In the genomic region with DNA sequence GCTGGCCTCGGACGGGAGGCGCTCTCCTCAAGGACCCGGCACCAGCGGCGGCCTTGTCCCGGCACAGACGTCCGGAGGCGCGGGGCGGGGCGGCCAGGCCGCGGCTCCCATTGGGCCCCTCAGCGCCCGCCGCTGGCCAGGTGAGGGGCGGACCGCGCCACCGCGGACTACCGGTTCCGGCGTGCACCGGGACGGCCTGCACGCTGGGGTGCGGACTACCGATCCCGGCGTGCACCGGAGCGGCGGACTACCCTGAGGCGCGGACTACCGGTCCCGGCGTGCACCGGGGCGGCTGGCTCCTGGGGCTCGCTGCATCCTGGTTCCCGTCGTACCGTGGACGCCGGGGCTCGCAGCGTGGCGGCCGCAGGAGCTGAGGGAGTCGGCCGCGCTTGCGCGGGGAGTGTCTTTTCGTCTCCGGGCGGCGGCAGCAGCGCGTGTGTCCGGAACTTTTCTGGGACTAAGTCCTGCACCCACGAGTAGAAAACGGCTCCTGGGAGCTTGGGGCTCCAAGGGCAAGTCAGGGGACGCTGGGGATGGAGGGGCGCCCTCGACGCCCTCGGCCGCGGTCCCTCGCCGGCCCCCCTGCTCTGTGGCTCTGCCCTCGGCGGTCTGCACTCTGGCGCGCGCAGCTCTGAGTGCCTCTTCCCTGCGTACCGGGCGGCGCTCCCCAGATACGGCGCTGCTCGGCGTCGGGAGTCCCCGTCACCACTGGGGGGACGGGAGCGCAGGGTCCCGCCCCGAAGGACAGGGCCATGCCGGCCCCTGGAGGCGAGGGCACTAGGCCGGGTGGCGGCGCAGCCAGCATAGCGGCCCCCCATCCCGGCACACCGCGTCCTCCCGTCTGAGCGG, we compare ENCODE assay signal across 1 cellular context.
TF ChIP-seq lines count a peak whose summit lies in the region.

A gene (minus strand): TSS at position 86 of the 849 bp plus-strand sequence. CDS start 206 bp downstream, outside the sequence.

TF ChIP-seq in HepG2, 621 proteins besides CTCF, POLR2A, EP300 and RAD21 (continued from another document and continues in another):
- TF ChIP-seq, protein P1, sequence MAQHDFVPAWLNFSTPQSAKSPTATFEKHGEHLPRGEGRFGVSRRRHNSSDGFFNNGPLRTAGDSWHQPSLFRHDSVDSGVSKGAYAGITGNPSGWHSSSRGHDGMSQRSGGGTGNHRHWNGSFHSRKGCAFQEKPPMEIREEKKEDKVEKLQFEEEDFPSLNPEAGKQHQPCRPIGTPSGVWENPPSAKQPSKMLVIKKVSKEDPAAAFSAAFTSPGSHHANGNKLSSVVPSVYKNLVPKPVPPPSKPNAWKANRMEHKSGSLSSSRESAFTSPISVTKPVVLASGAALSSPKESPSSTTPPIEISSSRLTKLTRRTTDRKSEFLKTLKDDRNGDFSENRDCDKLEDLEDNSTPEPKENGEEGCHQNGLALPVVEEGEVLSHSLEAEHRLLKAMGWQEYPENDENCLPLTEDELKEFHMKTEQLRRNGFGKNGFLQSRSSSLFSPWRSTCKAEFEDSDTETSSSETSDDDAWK (CRISPR knock-in tag; IDR thresholded peaks at IDR 0.05): no peak
- TF ChIP-seq BORCS8-MEF2B (CRISPR knock-in tag; IDR thresholded peaks at IDR 0.05) (peak; percentile 78), ASH2L (IDR thresholded peaks at IDR 0.05; ENCODE audit: insufficient read length, low read depth, low read length) (peak; percentile 51), ZKSCAN5 (CRISPR knock-in tag; IDR thresholded peaks at IDR 0.05) (no peak), PHF5A (CRISPR knock-in tag; IDR thresholded peaks at IDR 0.05; ENCODE audit: low read depth, unreplicated experiment) (peak; percentile 30), KLF16 (CRISPR knock-in tag; IDR thresholded peaks at IDR 0.05) (peak in 1 of 2 experiments; percentile 61; a peak in 2 of 4 replicates), ZMAT3 (CRISPR knock-in tag; conservative IDR thresholded peaks at IDR 0.05) (0 out of 2 replicates have a peak, but pooled peaks have one; percentile 16), IRX3 (CRISPR knock-in tag; IDR thresholded peaks at IDR 0.05; ENCODE audit: borderline replicate concordance, low read depth) (no peak), ZSCAN21 (CRISPR knock-in tag; IDR thresholded peaks at IDR 0.05; ENCODE audit: borderline replicate concordance) (peak; percentile 17; the same call in 1 of the 2 replicates), SAP130 (CRISPR knock-in tag; IDR thresholded peaks at IDR 0.05; ENCODE audit: low read depth) (peak; percentile 93), IKZF4 (CRISPR knock-in tag; IDR thresholded peaks at IDR 0.05; ENCODE audit: borderline replicate concordance, low read depth, not compliant biosample characterization) (peak; percentile 45), KDM3A (CRISPR knock-in tag; IDR thresholded peaks at IDR 0.05; ENCODE audit: low read depth) (no peak; the same call in 1 of the 2 replicates), FOSL2 (CRISPR knock-in tag; IDR thresholded peaks at IDR 0.05) (peak; percentile 36; the same call in 1 of the 2 replicates), ZC3H13 (CRISPR knock-in tag; IDR thresholded peaks at IDR 0.05) (no peak), HMGA1 (CRISPR knock-in tag; conservative IDR thresholded peaks at IDR 0.05) (no peak), MIER3 (CRISPR knock-in tag; IDR thresholded peaks at IDR 0.05; ENCODE audit: borderline replicate concordance) (peak; percentile 47; the same call in 1 of the 2 replicates), THYN1 (CRISPR knock-in tag; IDR thresholded peaks at IDR 0.05; ENCODE audit: borderline replicate concordance, low read depth) (no peak), ARHGAP35 (CRISPR knock-in tag; IDR thresholded peaks at IDR 0.05; ENCODE audit: borderline replicate concordance) (no peak), AGO2 (optimal IDR thresholded peaks at IDR 0.05; ENCODE audit: low read depth, low read length) (peak; percentile 67), ZNF343 (CRISPR knock-in tag; IDR thresholded peaks at IDR 0.05) (no peak), KDM5B (CRISPR knock-in tag; IDR thresholded peaks at IDR 0.05; ENCODE audit: borderline replicate concordance) (peak; percentile 43), POLR2AphosphoS2 (IDR thresholded peaks at IDR 0.05; ENCODE audit: low read depth, low read length) (no peak), HCFC1 (IDR thresholded peaks at IDR 0.05; ENCODE audit: low read depth, low read length) (peak; percentile 95), GFI1 (CRISPR knock-in tag; IDR thresholded peaks at IDR 0.05; ENCODE audit: borderline replicate concordance) (peak; percentile 52; the same call in 1 of the 2 replicates)
- TF ChIP-seq, protein P2, sequence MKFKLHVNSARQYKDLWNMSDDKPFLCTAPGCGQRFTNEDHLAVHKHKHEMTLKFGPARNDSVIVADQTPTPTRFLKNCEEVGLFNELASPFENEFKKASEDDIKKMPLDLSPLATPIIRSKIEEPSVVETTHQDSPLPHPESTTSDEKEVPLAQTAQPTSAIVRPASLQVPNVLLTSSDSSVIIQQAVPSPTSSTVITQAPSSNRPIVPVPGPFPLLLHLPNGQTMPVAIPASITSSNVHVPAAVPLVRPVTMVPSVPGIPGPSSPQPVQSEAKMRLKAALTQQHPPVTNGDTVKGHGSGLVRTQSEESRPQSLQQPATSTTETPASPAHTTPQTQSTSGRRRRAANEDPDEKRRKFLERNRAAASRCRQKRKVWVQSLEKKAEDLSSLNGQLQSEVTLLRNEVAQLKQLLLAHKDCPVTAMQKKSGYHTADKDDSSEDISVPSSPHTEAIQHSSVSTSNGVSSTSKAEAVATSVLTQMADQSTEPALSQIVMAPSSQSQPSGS (CRISPR knock-in tag; IDR thresholded peaks at IDR 0.05): peak; percentile 56; the same call in 1 of the 2 replicates
- TF ChIP-seq, protein P3, sequence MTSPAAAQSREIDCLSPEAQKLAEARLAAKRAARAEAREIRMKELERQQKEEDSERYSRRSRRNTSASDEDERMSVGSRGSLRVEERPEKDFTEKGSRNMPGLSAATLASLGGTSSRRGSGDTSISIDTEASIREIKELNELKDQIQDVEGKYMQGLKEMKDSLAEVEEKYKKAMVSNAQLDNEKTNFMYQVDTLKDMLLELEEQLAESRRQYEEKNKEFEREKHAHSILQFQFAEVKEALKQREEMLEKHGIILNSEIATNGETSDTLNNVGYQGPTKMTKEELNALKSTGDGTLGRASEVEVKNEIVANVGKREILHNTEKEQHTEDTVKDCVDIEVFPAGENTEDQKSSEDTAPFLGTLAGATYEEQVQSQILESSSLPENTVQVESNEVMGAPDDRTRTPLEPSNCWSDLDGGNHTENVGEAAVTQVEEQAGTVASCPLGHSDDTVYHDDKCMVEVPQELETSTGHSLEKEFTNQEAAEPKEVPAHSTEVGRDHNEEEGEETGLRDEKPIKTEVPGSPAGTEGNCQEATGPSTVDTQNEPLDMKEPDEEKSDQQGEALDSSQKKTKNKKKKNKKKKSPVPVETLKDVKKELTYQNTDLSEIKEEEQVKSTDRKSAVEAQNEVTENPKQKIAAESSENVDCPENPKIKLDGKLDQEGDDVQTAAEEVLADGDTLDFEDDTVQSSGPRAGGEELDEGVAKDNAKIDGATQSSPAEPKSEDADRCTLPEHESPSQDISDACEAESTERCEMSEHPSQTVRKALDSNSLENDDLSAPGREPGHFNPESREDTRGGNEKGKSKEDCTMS (CRISPR knock-in tag; conservative IDR thresholded peaks at IDR 0.05): no peak
- TF ChIP-seq, protein P4, sequence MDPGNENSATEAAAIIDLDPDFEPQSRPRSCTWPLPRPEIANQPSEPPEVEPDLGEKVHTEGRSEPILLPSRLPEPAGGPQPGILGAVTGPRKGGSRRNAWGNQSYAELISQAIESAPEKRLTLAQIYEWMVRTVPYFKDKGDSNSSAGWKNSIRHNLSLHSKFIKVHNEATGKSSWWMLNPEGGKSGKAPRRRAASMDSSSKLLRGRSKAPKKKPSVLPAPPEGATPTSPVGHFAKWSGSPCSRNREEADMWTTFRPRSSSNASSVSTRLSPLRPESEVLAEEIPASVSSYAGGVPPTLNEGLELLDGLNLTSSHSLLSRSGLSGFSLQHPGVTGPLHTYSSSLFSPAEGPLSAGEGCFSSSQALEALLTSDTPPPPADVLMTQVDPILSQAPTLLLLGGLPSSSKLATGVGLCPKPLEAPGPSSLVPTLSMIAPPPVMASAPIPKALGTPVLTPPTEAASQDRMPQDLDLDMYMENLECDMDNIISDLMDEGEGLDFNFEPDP (CRISPR knock-in tag; conservative IDR thresholded peaks at IDR 0.05): 0 out of 2 replicates have a peak, but pooled peaks have one; percentile 86
- TF ChIP-seq, protein P5, sequence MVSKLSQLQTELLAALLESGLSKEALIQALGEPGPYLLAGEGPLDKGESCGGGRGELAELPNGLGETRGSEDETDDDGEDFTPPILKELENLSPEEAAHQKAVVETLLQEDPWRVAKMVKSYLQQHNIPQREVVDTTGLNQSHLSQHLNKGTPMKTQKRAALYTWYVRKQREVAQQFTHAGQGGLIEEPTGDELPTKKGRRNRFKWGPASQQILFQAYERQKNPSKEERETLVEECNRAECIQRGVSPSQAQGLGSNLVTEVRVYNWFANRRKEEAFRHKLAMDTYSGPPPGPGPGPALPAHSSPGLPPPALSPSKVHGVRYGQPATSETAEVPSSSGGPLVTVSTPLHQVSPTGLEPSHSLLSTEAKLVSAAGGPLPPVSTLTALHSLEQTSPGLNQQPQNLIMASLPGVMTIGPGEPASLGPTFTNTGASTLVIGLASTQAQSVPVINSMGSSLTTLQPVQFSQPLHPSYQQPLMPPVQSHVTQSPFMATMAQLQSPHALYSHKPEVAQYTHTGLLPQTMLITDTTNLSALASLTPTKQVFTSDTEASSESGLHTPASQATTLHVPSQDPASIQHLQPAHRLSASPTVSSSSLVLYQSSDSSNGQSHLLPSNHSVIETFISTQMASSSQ (IDR thresholded peaks at IDR 0.05; ENCODE audit: low read depth): no peak
- TF ChIP-seq, protein P5 (CRISPR knock-in tag; IDR thresholded peaks at IDR 0.05; ENCODE audit: borderline replicate concordance): 0 out of 2 replicates have a peak, but pooled peaks have one; percentile 44
- TF ChIP-seq, protein P6, sequence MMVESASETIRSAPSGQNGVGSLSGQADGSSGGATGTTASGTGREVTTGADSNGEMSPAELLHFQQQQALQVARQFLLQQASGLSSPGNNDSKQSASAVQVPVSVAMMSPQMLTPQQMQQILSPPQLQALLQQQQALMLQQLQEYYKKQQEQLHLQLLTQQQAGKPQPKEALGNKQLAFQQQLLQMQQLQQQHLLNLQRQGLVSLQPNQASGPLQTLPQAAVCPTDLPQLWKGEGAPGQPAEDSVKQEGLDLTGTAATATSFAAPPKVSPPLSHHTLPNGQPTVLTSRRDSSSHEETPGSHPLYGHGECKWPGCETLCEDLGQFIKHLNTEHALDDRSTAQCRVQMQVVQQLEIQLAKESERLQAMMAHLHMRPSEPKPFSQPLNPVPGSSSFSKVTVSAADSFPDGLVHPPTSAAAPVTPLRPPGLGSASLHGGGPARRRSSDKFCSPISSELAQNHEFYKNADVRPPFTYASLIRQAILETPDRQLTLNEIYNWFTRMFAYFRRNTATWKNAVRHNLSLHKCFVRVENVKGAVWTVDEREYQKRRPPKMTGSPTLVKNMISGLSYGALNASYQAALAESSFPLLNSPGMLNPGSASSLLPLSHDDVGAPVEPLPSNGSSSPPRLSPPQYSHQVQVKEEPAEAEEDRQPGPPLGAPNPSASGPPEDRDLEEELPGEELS (CRISPR knock-in tag; IDR thresholded peaks at IDR 0.05): 0 out of 2 replicates have a peak, but pooled peaks have one; percentile 45
- TF ChIP-seq, protein P7, sequence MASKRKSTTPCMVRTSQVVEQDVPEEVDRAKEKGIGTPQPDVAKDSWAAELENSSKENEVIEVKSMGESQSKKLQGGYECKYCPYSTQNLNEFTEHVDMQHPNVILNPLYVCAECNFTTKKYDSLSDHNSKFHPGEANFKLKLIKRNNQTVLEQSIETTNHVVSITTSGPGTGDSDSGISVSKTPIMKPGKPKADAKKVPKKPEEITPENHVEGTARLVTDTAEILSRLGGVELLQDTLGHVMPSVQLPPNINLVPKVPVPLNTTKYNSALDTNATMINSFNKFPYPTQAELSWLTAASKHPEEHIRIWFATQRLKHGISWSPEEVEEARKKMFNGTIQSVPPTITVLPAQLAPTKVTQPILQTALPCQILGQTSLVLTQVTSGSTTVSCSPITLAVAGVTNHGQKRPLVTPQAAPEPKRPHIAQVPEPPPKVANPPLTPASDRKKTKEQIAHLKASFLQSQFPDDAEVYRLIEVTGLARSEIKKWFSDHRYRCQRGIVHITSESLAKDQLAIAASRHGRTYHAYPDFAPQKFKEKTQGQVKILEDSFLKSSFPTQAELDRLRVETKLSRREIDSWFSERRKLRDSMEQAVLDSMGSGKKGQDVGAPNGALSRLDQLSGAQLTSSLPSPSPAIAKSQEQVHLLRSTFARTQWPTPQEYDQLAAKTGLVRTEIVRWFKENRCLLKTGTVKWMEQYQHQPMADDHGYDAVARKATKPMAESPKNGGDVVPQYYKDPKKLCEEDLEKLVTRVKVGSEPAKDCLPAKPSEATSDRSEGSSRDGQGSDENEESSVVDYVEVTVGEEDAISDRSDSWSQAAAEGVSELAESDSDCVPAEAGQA (IDR thresholded peaks at IDR 0.05; ENCODE audit: low read depth): no peak; the same call in 1 of the 2 replicates
- TF ChIP-seq, protein P7 (CRISPR knock-in tag; IDR thresholded peaks at IDR 0.05; ENCODE audit: borderline replicate concordance): no peak
